In genomic region chrX:133655914-133656265, GRCh38 we compare ENCODE assay signal across 19 cellular contexts.
DNase-seq lines count a peak whose midpoint lies in the region; ATAC-seq, FAIRE-seq and TF ChIP-seq lines count a peak whose summit lies in the region.
"Had no signal": no experiment of that assay in that cellular context is flagged by ENCODE, and none has a peak within 500 bp of the region (broad histone marks: within the 10 kb centered on the region; RNA-seq: fewer than 3 reads in every experiment).

No MANE protein-coding gene starts in this region.

- intact Hi-C loops in sciatic nerve (cut with DNase I), result no loop called here

- no peaks in the 10 kb centered on the region for H3K9me2 ChIP-seq in GM23248 (ENCODE audit: insufficient read depth)
- H3K9me2 ChIP-seq in hepatocyte (replicated peaks; ENCODE audit: insufficient read depth), result no peaks in the 10 kb centered on the region

- no peak overlapping the region for H3K9ac ChIP-seq in GM23248

- peaks cover 18% of the 10 kb centered on the region for H3F3A ChIP-seq in GM23248 (ENCODE audit: insufficient read depth)

- no peak overlapping the region for H3K4me3 Mint-ChIP-seq in CD8-positive, alpha-beta memory T cell
- H3K4me3 Mint-ChIP-seq: GM23338 had no signal

- CTCF ChIA-PET in CD8-positive, alpha-beta memory T cell (lab: Charles Lee), result no interaction called here

- in situ Hi-C loops in GM23248 (cut with MboI), result loop anchor here (25.0 kb wide), 1 partner anchor 319 kb away; no protein-coding TSS in a partner anchor

- POLR2A ChIA-PET in CD8-positive, alpha-beta memory T cell (lab: Charles Lee), result no interaction called here

- H3K4me1 ChIP-seq in GM23248 (ENCODE audit: insufficient read depth), result peaks cover 33% of the 10 kb centered on the region
- peaks cover 4% of the 10 kb centered on the region for H3K4me1 ChIP-seq in hepatocyte (ENCODE audit: insufficient read depth)
- no peaks in the 10 kb centered on the region for H3K4me1 ChIP-seq in CD8-positive, alpha-beta memory T cell (ENCODE audit: insufficient read depth, low read length)

- H3K4me1 Mint-ChIP-seq in CD8-positive, alpha-beta memory T cell, result no peaks in the 10 kb centered on the region

- H3K27ac ChIP-seq in GM23248, result peak overlapping the region; percentile 43; the same call in 1 of the 2 replicates
- peak overlapping the region; percentile 28 for H3K27ac ChIP-seq in hepatocyte
- H3K27ac ChIP-seq in CD8-positive, alpha-beta memory T cell (ENCODE audit: low read depth, low read length), result no peak overlapping the region
- H3K27ac ChIP-seq: C4-2B had no signal

- H3K79me2 ChIP-seq in GM23248 (ENCODE audit: insufficient read depth) (no peaks in the 10 kb centered on the region), hepatocyte (no peaks in the 10 kb centered on the region)

- no peak overlapping the region for H3K27ac Mint-ChIP-seq in CD8-positive, alpha-beta memory T cell
- H3K27ac Mint-ChIP-seq: GM23338 had no signal

- FAIRE-seq in endometrium (lab: Jason Lieb, UNC), result peak; percentile 77
- FAIRE-seq: G401.6, GM12892 had no signal

- H4K20me1 ChIP-seq in GM23248 (ENCODE audit: insufficient read depth) (no peaks in the 10 kb centered on the region), hepatocyte (ENCODE audit: insufficient read depth, poor library complexity, severe bottlenecking) (no peaks in the 10 kb centered on the region)

- H3K4me3 ChIP-seq in GM23248, result no peak overlapping the region
- no peak overlapping the region for H3K4me3 ChIP-seq in hepatocyte
- no peak overlapping the region for H3K4me3 ChIP-seq in CD8-positive, alpha-beta memory T cell (ENCODE audit: low read length)
- H3K4me3 ChIP-seq: GM23338, HAP-1 had no signal

- TF ChIP-seq CTCF in hepatocyte (IDR thresholded peaks at IDR 0.05; ENCODE audit: poor library complexity), result no peak

- H3K36me3 Mint-ChIP-seq in CD8-positive, alpha-beta memory T cell, result no peaks in the 10 kb centered on the region

- ATAC-seq in sciatic nerve, result peak; percentile 49
- no peak for ATAC-seq in GM18907 (IDR thresholded peaks at IDR 0.05; ENCODE audit: unreplicated experiment)
- ATAC-seq: GM23338, Right ventricle myocardium inferior had no signal

- H3K27me3 Mint-ChIP-seq in CD8-positive, alpha-beta memory T cell, result no peaks in the 10 kb centered on the region

- DNase-seq in GM23248 (no peak), hepatocyte (ENCODE audit: low spot score) (no peak), sciatic nerve (ENCODE audit: low spot score) (no peak)
- DNase-seq in effector CD8-positive, alpha-beta T cell (lab: John Stamatoyannopoulos, UW), result no peak
- DNase-seq in CD8-positive, alpha-beta memory T cell, result no peak
- DNase-seq: Karpas-422, NCI-H1417, NCI-H1694 treated with DMSO at 0.1 percent for 48 hours, NCI-H2081 treated with DMSO at 0.1 percent for 48 hours, NCI-H446, NCI-H526 treated with DMSO at 0.1 percent for 48 hours had no signal

- H2AFZ ChIP-seq in GM23248, result no peak overlapping the region
- H2AFZ ChIP-seq in hepatocyte, result no peak overlapping the region
- H2AFZ ChIP-seq: GM23338 had no signal

- H3K27me3 ChIP-seq in GM23248 (replicated peaks; ENCODE audit: insufficient read depth) (no peaks in the 10 kb centered on the region), hepatocyte (no peaks in the 10 kb centered on the region)
- no peaks in the 10 kb centered on the region for H3K27me3 ChIP-seq in CD8-positive, alpha-beta memory T cell (ENCODE audit: insufficient read depth, low read length, poor library complexity, severe bottlenecking)

- H3K36me3 ChIP-seq in GM23248 (ENCODE audit: low read depth) (no peaks in the 10 kb centered on the region), hepatocyte (replicated peaks; ENCODE audit: insufficient read depth, low read depth) (no peaks in the 10 kb centered on the region)
- no peaks in the 10 kb centered on the region for H3K36me3 ChIP-seq in CD8-positive, alpha-beta memory T cell (ENCODE audit: insufficient read depth, low read length)

- H3K4me2 ChIP-seq in GM23248 (ENCODE audit: unreplicated experiment) (no peak overlapping the region), hepatocyte (no peak overlapping the region)
- H3K4me2 ChIP-seq: GM23338 had no signal

- no peaks in the 10 kb centered on the region for H3K9me3 ChIP-seq in GM23248 (ENCODE audit: low read depth)
- H3K9me3 ChIP-seq in hepatocyte (ENCODE audit: low read depth), result no peaks in the 10 kb centered on the region
- no peaks in the 10 kb centered on the region for H3K9me3 ChIP-seq in CD8-positive, alpha-beta memory T cell (ENCODE audit: low read length)
- H3K9me3 ChIP-seq: HAP-1 had no signal

- no peaks in the 10 kb centered on the region for H3K9me3 Mint-ChIP-seq in CD8-positive, alpha-beta memory T cell
- H3K9me3 Mint-ChIP-seq: GM23338 had no signal
